ENCODE assay signal across 26 cellular contexts in genomic region chr17:72561266-72561665, GRCh38.
"Had no signal": no experiment of that assay in that cellular context is flagged by ENCODE, and none has a peak within 500 bp of the region (broad histone marks: within the 10 kb centered on the region; RNA-seq: fewer than 3 reads in every experiment).

No MANE protein-coding gene starts in this region.

- H3K27ac Mint-ChIP-seq: activated CD8-positive, alpha-beta T cell treated with anti-CD3 and anti-CD28 coated beads, Interleukin-2, amount 10 ng/mL, durations not matched to agents 7 days and 5 days; activated T-helper 1 cell treated with anti-CD3 and anti-CD28 coated beads, Interleukin-12 subunit alpha, Interleukin-12 subunit beta, Interleukin-2, Interleukin-4 antibody, amounts not matched to agents 30 ng/mL and 10 ng/mL and 1 ng/mL, durations not matched to agents 14 hours and 24 hours and 36 hours; dendritic cell treated with granulocyte-macrophage colony-stimulating factor and Interleukin-4, amounts not matched to agents 40 ng/mL and 50 ng/mL, for 4 days; mesothelial cell of epicardium; natural killer cell treated with Interleukin-12 subunit alpha and Interleukin-12 subunit beta and Interleukin-15 and Interleukin-18, amount 100 ng/mL, for 72 hours; stimulated activated naive CD8-positive, alpha-beta T cell treated with anti-CD3 and anti-CD28 coated beads, Interleukin-15, amount 100 ng/mL, for 72 hours; T-helper 2 cell treated with Interferon-gamma antibody and Interleukin-4, amounts not matched to agents 5 μg/mL and 100 μg/mL, for 36 hours had no signal

- H3K9me3 ChIP-seq: body of pancreas, left ventricle myocardium inferior, pancreas, suprapubic skin, tibial nerve, uterus had no signal

- H3K4me1 Mint-ChIP-seq: stimulated activated naive CD8-positive, alpha-beta T cell treated with anti-CD3 and anti-CD28 coated beads, Interleukin-15, amount 100 ng/mL, for 72 hours had no signal

- H3K27ac ChIP-seq: cardiac muscle cell, left ventricle myocardium inferior, pancreas, suprapubic skin, tibial nerve, uterus had no signal

- ATAC-seq: activated CD8-positive, alpha-beta T cell treated with anti-CD3 and anti-CD28 coated beads, Interleukin-2, amount 10 ng/mL, durations not matched to agents 7 days and 5 days had no signal

- H3K36me3 ChIP-seq: cardiac muscle cell, left ventricle myocardium inferior, pancreas, suprapubic skin, tibial nerve, uterus had no signal

- H3K4me3 Mint-ChIP-seq: activated CD8-positive, alpha-beta T cell treated with anti-CD3 and anti-CD28 coated beads, Interleukin-2, amount 10 ng/mL, durations not matched to agents 7 days and 5 days; activated T-helper 1 cell treated with anti-CD3 and anti-CD28 coated beads, Interleukin-12 subunit alpha, Interleukin-12 subunit beta, Interleukin-2, Interleukin-4 antibody, amounts not matched to agents 30 ng/mL and 10 ng/mL and 1 ng/mL, durations not matched to agents 14 hours and 24 hours and 36 hours; dendritic cell treated with granulocyte-macrophage colony-stimulating factor and Interleukin-4, amounts not matched to agents 40 ng/mL and 50 ng/mL, for 4 days; mesothelial cell of epicardium; natural killer cell treated with Interleukin-12 subunit alpha and Interleukin-12 subunit beta and Interleukin-15 and Interleukin-18, amount 100 ng/mL, for 72 hours; stimulated activated naive CD8-positive, alpha-beta T cell treated with anti-CD3 and anti-CD28 coated beads, Interleukin-15, amount 100 ng/mL, for 72 hours; T-helper 2 cell treated with Interferon-gamma antibody and Interleukin-4, amounts not matched to agents 5 μg/mL and 100 μg/mL, for 36 hours had no signal

- H3K27me3 Mint-ChIP-seq: dendritic cell treated with granulocyte-macrophage colony-stimulating factor and Interleukin-4, amounts not matched to agents 40 ng/mL and 50 ng/mL, for 4 days; stimulated activated naive CD8-positive, alpha-beta T cell treated with anti-CD3 and anti-CD28 coated beads, Interleukin-15, amount 100 ng/mL, for 72 hours had no signal

- H3K36me3 Mint-ChIP-seq: mesothelial cell of epicardium; natural killer cell treated with Interleukin-12 subunit alpha and Interleukin-12 subunit beta and Interleukin-15 and Interleukin-18, amount 100 ng/mL, for 72 hours had no signal

- H3K4me1 ChIP-seq: left ventricle myocardium inferior, uterus had no signal

- DNase-seq: activated CD4-positive, alpha-beta T cell treated with anti-CD3 and anti-CD28 coated beads for 1 hour; activated CD4-positive, alpha-beta T cell treated with anti-CD3 and anti-CD28 coated beads, Interleukin-2, amount 50 U/mL, for 1 hour; activated CD8-positive, alpha-beta T cell treated with anti-CD3 and anti-CD28 coated beads, Interleukin-2, amount 10 ng/mL, durations not matched to agents 7 days and 5 days; activated gamma-delta T cell; activated naive CD4-positive, alpha-beta T cell treated with anti-CD3 and anti-CD28 coated beads, Interleukin-2, amount 50 U/mL, for 16 hours; effector CD4-positive, alpha-beta T cell; foreskin melanocyte; kidney glomerular epithelial cell; left ventricle myocardium inferior; mammary epithelial cell; right cardiac atrium; stimulated activated CD4-positive, alpha-beta T cell treated with anti-CD3 and anti-CD28 coated beads, Interleukin-12 subunit alpha, Interleukin-12 subunit beta, amount 100 ng/mL, for 4 hours; stimulated activated naive CD8-positive, alpha-beta T cell treated with anti-CD3 and anti-CD28 coated beads, Interleukin-15, amount 100 ng/mL, for 72 hours; uterus had no signal

- H3K9me3 Mint-ChIP-seq: activated T-helper 1 cell treated with anti-CD3 and anti-CD28 coated beads, Interleukin-12 subunit alpha, Interleukin-12 subunit beta, Interleukin-2, Interleukin-4 antibody, amounts not matched to agents 30 ng/mL and 10 ng/mL and 1 ng/mL, durations not matched to agents 14 hours and 24 hours and 36 hours; dendritic cell treated with granulocyte-macrophage colony-stimulating factor and Interleukin-4, amounts not matched to agents 40 ng/mL and 50 ng/mL, for 4 days; mesothelial cell of epicardium; natural killer cell treated with Interleukin-12 subunit alpha and Interleukin-12 subunit beta and Interleukin-15 and Interleukin-18, amount 100 ng/mL, for 72 hours; stimulated activated naive CD8-positive, alpha-beta T cell treated with anti-CD3 and anti-CD28 coated beads, Interleukin-15, amount 100 ng/mL, for 72 hours; T-helper 2 cell treated with Interferon-gamma antibody and Interleukin-4, amounts not matched to agents 5 μg/mL and 100 μg/mL, for 36 hours had no signal

- H3K27me3 ChIP-seq: body of pancreas, cardiac muscle cell, pancreas, suprapubic skin, tibial nerve, uterus had no signal

- H3K4me3 ChIP-seq: body of pancreas, cardiac muscle cell, left ventricle myocardium inferior, pancreas, suprapubic skin, tibial nerve, uterus had no signal

- FAIRE-seq: endometrium, pancreas, TTC549 had no signal
